Comparison of ENCODE assay signal across 1 cellular context in genomic region chr19:36528194-36528920, GRCh38.
TF ChIP-seq lines count a peak whose summit lies in the region.

Gene ZNF260 (minus strand): TSS chr19:36528271. CDS start chr19:36515238, 13,033 bp downstream.

TF ChIP-seq in HepG2, 621 proteins besides CTCF, POLR2A, EP300 and RAD21 (continued from another document and continues in another):
- TF ChIP-seq ZBED4 (CRISPR knock-in tag; IDR thresholded peaks at IDR 0.05; ENCODE audit: borderline replicate concordance): peak; percentile 99
- peak; percentile 94 for TF ChIP-seq ARID4A (CRISPR knock-in tag; IDR thresholded peaks at IDR 0.05; ENCODE audit: borderline replicate concordance)
- peak; percentile 28; the same call in 1 of the 2 replicates for TF ChIP-seq ZNF296 (CRISPR knock-in tag; conservative IDR thresholded peaks at IDR 0.05)
- no peak for TF ChIP-seq ZNF746 (CRISPR knock-in tag; IDR thresholded peaks at IDR 0.05)
- peak; percentile 43; the same call in 1 of the 2 replicates for TF ChIP-seq SP2 (CRISPR knock-in tag; IDR thresholded peaks at IDR 0.05)
- TF ChIP-seq ELF3 (CRISPR knock-in tag; IDR thresholded peaks at IDR 0.05): 0 out of 2 replicates have a peak, but pooled peaks have one; percentile 26
- no peak for TF ChIP-seq SP1 (IDR thresholded peaks at IDR 0.05)
- TF ChIP-seq SP1 (CRISPR knock-in tag; IDR thresholded peaks at IDR 0.05): peak; percentile 64; the same call in 1 of the 2 replicates
- peak; percentile 88 for TF ChIP-seq ZNF333 (CRISPR knock-in tag; IDR thresholded peaks at IDR 0.05; ENCODE audit: borderline replicate concordance)
- peak; percentile 55; the same call in 1 of the 2 replicates for TF ChIP-seq TOPORS (CRISPR knock-in tag; IDR thresholded peaks at IDR 0.05)
- TF ChIP-seq RARA (CRISPR knock-in tag; IDR thresholded peaks at IDR 0.05): peak; percentile 20; the same call in 1 of the 2 replicates
- TF ChIP-seq TFDP2 (CRISPR knock-in tag; IDR thresholded peaks at IDR 0.05): peak; percentile 86
- peak; percentile 37; the same call in 1 of the 2 replicates for TF ChIP-seq REPIN1 (CRISPR knock-in tag; IDR thresholded peaks at IDR 0.05; ENCODE audit: borderline replicate concordance, low read depth)
- peak; percentile 84; the same call in 1 of the 2 replicates for TF ChIP-seq MXD4 (CRISPR knock-in tag; IDR thresholded peaks at IDR 0.05)
- peak; percentile 85; the same call in 1 of the 2 replicates for TF ChIP-seq MAZ (IDR thresholded peaks at IDR 0.05; ENCODE audit: borderline replicate concordance, low read depth, low read length)
- peak; percentile 76; the same call in 1 of the 2 replicates for TF ChIP-seq MAZ (CRISPR knock-in tag; IDR thresholded peaks at IDR 0.05; ENCODE audit: low read depth)
- TF ChIP-seq TAF15 (IDR thresholded peaks at IDR 0.05; ENCODE audit: low read depth, low read length, poor library complexity, severe bottlenecking): no peak
- peak; percentile 79; the same call in 1 of the 2 replicates for TF ChIP-seq ZNF142 (CRISPR knock-in tag; IDR thresholded peaks at IDR 0.05)
- TF ChIP-seq ZZZ3 (CRISPR knock-in tag; IDR thresholded peaks at IDR 0.05; ENCODE audit: borderline replicate concordance): peak; percentile 66; the same call in 1 of the 2 replicates
- TF ChIP-seq ZFP91 (CRISPR knock-in tag; IDR thresholded peaks at IDR 0.05; ENCODE audit: borderline replicate concordance): peak; percentile 79; the same call in 1 of the 2 replicates
- TF ChIP-seq PRDM4 (CRISPR knock-in tag; IDR thresholded peaks at IDR 0.05; ENCODE audit: borderline replicate concordance): no peak
- peak; percentile 50; the same call in 1 of the 2 replicates for TF ChIP-seq ZNF556 (CRISPR knock-in tag; IDR thresholded peaks at IDR 0.05; ENCODE audit: borderline replicate concordance)
- TF ChIP-seq CHD2 (IDR thresholded peaks at IDR 0.05; ENCODE audit: low read depth, low read length): peak; percentile 87
- TF ChIP-seq AHR (CRISPR knock-in tag; IDR thresholded peaks at IDR 0.05): no peak
- 0 out of 2 replicates have a peak, but pooled peaks have one; percentile 17 for TF ChIP-seq ZNF710 (CRISPR knock-in tag; IDR thresholded peaks at IDR 0.05; ENCODE audit: borderline replicate concordance)
- TF ChIP-seq ZNF572 (CRISPR knock-in tag; IDR thresholded peaks at IDR 0.05): 0 out of 2 replicates have a peak, but pooled peaks have one; percentile 43
- peak; percentile 31; the same call in 1 of the 2 replicates for TF ChIP-seq ZNF776 (CRISPR knock-in tag; IDR thresholded peaks at IDR 0.05)
- TF ChIP-seq SMC3 (IDR thresholded peaks at IDR 0.05; ENCODE audit: low read length): no peak
- TF ChIP-seq IRF1 (CRISPR knock-in tag; IDR thresholded peaks at IDR 0.05; ENCODE audit: low read depth): 0 out of 2 replicates have a peak, but pooled peaks have one; percentile 73
